In the genomic region with DNA sequence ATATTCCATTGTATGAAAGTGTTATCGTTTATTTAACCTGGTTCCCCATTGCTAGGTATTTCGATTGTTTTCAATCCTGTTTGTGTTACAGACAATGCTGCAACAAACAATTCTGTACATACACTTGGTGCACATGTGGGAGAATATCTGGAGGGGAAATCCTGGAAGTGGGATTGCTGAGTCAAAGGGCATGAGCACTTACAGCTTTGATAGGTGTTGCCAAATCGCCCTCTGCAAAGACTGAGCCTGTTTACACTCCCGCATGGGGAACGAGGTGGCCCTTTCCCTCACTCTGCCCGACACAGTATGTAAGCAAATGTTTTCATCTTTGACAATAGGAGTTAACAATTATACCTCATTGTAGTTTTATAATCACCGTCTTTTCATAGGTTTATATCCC, we compare ENCODE assay signal across 26 cellular contexts.
DNase-seq lines count a peak whose midpoint lies in the region; ATAC-seq and TF ChIP-seq lines count a peak whose summit lies in the region.
"Had no signal": no experiment of that assay in that cellular context is flagged by ENCODE, and none has a peak within 500 bp of the region (broad histone marks: within the 10 kb centered on the region; RNA-seq: fewer than 3 reads in every experiment).

No MANE protein-coding gene starts in this region.

- H3K18ac ChIP-seq in trophoblast cell (ENCODE audit: low read length) = no peak overlapping the region

- no peaks in the 10 kb centered on the region for H3K36me3 ChIP-seq in PC-3 (ENCODE audit: low read depth, low read length)
- no peaks in the 10 kb centered on the region for H3K36me3 ChIP-seq in trophoblast cell (ENCODE audit: control insufficient read depth in 1 of 2, insufficient read depth in 2 of 2, low read length in 2 of 2)
- no peaks in the 10 kb centered on the region for H3K36me3 ChIP-seq in prostate gland
- H3K36me3 ChIP-seq: ascending aorta, left ventricle myocardium inferior, neural progenitor cell, spleen, stomach, upper lobe of left lung had no signal

- CTCF ChIA-PET in PC-3 (lab: Charles Lee) = no interaction called here

- no peak overlapping the region for H2BK5ac ChIP-seq in trophoblast cell (ENCODE audit: low read depth, low read length, poor library complexity)

- no peaks in the 10 kb centered on the region for H3K9me2 ChIP-seq in PC-3 (replicated peaks; ENCODE audit: low read length)

- no peak overlapping the region for H2AK5ac ChIP-seq in trophoblast cell (ENCODE audit: low read length)

- TF ChIP-seq CTCF in PC-3 (conservative IDR thresholded peaks at IDR 0.05; ENCODE audit: low read depth, low read length) (no peak), fibroblast of pulmonary artery (IDR thresholded peaks at IDR 0.05; ENCODE audit: low read length, missing control alignments) (no peak), prostate gland (IDR thresholded peaks at IDR 0.05) (no peak)

- no peak overlapping the region for H4K91ac ChIP-seq in trophoblast cell (ENCODE audit: low read depth, low read length)

- ATAC-seq in PC-3 = no peak
- no peak for ATAC-seq in HG02759 (IDR thresholded peaks at IDR 0.05; ENCODE audit: unreplicated experiment)
- ATAC-seq in HG03095 (IDR thresholded peaks at IDR 0.05; ENCODE audit: unreplicated experiment) = no peak
- ATAC-seq: psoas muscle, Right ventricle myocardium inferior had no signal

- H4K20me1 ChIP-seq in PC-3 (ENCODE audit: low read length) = no peaks in the 10 kb centered on the region

- no peak overlapping the region for H4K8ac ChIP-seq in trophoblast cell (ENCODE audit: low read depth, low read length)

- H3K79me2 ChIP-seq in PC-3 (ENCODE audit: low read length) (no peaks in the 10 kb centered on the region), trophoblast cell (ENCODE audit: control insufficient read depth, insufficient read depth, low read length, poor library complexity) (no peaks in the 10 kb centered on the region)

- H3K4me2 ChIP-seq in PC-3 (ENCODE audit: low read length) = no peak overlapping the region
- H3K4me2 ChIP-seq in trophoblast cell (ENCODE audit: low read length) = no peak overlapping the region
- H3K4me2 ChIP-seq: neural progenitor cell had no signal

- H2BK12ac ChIP-seq in trophoblast cell (ENCODE audit: low read length) = no peak overlapping the region

- H3K14ac ChIP-seq in trophoblast cell (ENCODE audit: low read length) = no peak overlapping the region

- H2AFZ ChIP-seq in PC-3 (ENCODE audit: low read length) (peak overlapping the region; percentile 38; the same call in 1 of the 2 replicates), trophoblast cell (ENCODE audit: insufficient read depth, low read length, poor library complexity) (no peak overlapping the region)
- H2AFZ ChIP-seq: neural progenitor cell had no signal

- POLR2A ChIA-PET in PC-3 (lab: Charles Lee; ENCODE audit: unreplicated experiment) = no interaction called here

- H3K23ac ChIP-seq in trophoblast cell (ENCODE audit: low read length) = no peak overlapping the region

- H3K9me3 ChIP-seq in PC-3 (ENCODE audit: low read length) = no peaks in the 10 kb centered on the region
- no peaks in the 10 kb centered on the region for H3K9me3 ChIP-seq in trophoblast cell (ENCODE audit: insufficient read depth, low read depth, low read length)
- H3K9me3 ChIP-seq in prostate gland = no peaks in the 10 kb centered on the region
- H3K9me3 ChIP-seq: ascending aorta, left ventricle myocardium inferior, psoas muscle, spleen, stomach, upper lobe of left lung had no signal

- WGBS in trophoblast cell (ENCODE audit: extremely low coverage, insufficient coverage, insufficient read length) = no CpG with 5 or more reads among the region's 7 CpGs
- 42% methylated on average over 7 of the region's 7 CpGs for WGBS in prostate gland

- no peak overlapping the region for H3K27ac ChIP-seq in PC-3 (ENCODE audit: low read length)
- H3K27ac ChIP-seq in trophoblast cell (ENCODE audit: low read depth, low read length) = no peak overlapping the region
- H3K27ac ChIP-seq in prostate gland = no peak overlapping the region
- H3K27ac ChIP-seq: ascending aorta, HL-60, left ventricle myocardium inferior, neural progenitor cell, psoas muscle, spleen, stomach had no signal

- DNase-seq in HuH-7 (ENCODE audit: low spot score) (peak; percentile 67), PC-3 (no peak), fibroblast of pulmonary artery (ENCODE audit: low read depth) (peak; percentile 55), trophoblast cell (peak; percentile 40 to 54), prostate gland (ENCODE audit: low spot score) (no peak)
- DNase-seq: activated CD4-positive, alpha-beta T cell treated with anti-CD3 and anti-CD28 coated beads for 1 hour; activated CD8-positive, alpha-beta memory T cell treated with anti-CD3 and anti-CD28 coated beads for 24 hours; activated naive CD4-positive, alpha-beta T cell treated with anti-CD3 and anti-CD28 coated beads, Interleukin-2, amount 50 U/mL, for 16 hours; AML-193; DMS79 treated with DMSO at 0.1 percent for 48 hours; endodermal cell; H9; head of caudate nucleus; left ventricle myocardium inferior; MV-4-11; NCI-H187; psoas muscle; spleen; stomach had no signal

- H3K4me1 ChIP-seq in PC-3 (ENCODE audit: insufficient read depth, low read length) = no peaks in the 10 kb centered on the region
- no peaks in the 10 kb centered on the region for H3K4me1 ChIP-seq in trophoblast cell (ENCODE audit: control insufficient read depth in 1 of 2, insufficient read depth in 2 of 2, low read length in 2 of 2)
- H3K4me1 ChIP-seq in prostate gland (replicated peaks) = no peaks in the 10 kb centered on the region
- H3K4me1 ChIP-seq: ascending aorta, left ventricle myocardium inferior, neural progenitor cell, psoas muscle had no signal

- H3K9ac ChIP-seq in PC-3 (ENCODE audit: low read length) (no peak overlapping the region), trophoblast cell (ENCODE audit: low read length) (no peak overlapping the region)
- H3K9ac ChIP-seq: neural progenitor cell had no signal

- no peaks in the 10 kb centered on the region for H3K79me1 ChIP-seq in trophoblast cell (ENCODE audit: low read length)

- H2BK120ac ChIP-seq in trophoblast cell (ENCODE audit: insufficient read depth, low read length, poor library complexity) = no peak overlapping the region

- intact Hi-C loops in PC-3 (cut with micrococcal nuclease) (no loop called here), prostate gland (cut with DNase I) (no loop called here)

- BruUV-seq in PC-3 (replicated peaks; lab: Mats Ljungman, UMichigan) = no TSS peak

- no peak overlapping the region for H3K4me3 ChIP-seq in PC-3 (ENCODE audit: low read length)
- no peak overlapping the region for H3K4me3 ChIP-seq in fibroblast of pulmonary artery (replicated peaks; ENCODE audit: low read depth, low read length)
- no peak overlapping the region for H3K4me3 ChIP-seq in trophoblast cell (ENCODE audit: low read depth, low read length)
- no peak overlapping the region for H3K4me3 ChIP-seq in prostate gland
- H3K4me3 ChIP-seq: ascending aorta, left ventricle myocardium inferior, neural progenitor cell, psoas muscle, spleen, stomach, upper lobe of left lung had no signal

- no peaks in the 10 kb centered on the region for H3F3A ChIP-seq in PC-3 (ENCODE audit: low read length, unreplicated experiment)

- H3K4ac ChIP-seq in trophoblast cell (ENCODE audit: low read depth, low read length) = no peak overlapping the region

- no peak overlapping the region for H4K12ac ChIP-seq in trophoblast cell (ENCODE audit: low read depth, low read length)

- no peak for TF ChIP-seq POLR2A in prostate gland (IDR thresholded peaks at IDR 0.05)

- H3K27me3 ChIP-seq in PC-3 (ENCODE audit: low read length) (no peaks in the 10 kb centered on the region), trophoblast cell (ENCODE audit: insufficient read depth, low read length) (no peaks in the 10 kb centered on the region), prostate gland (replicated peaks; ENCODE audit: insufficient read depth) (no peaks in the 10 kb centered on the region)
- H3K27me3 ChIP-seq: ascending aorta, neural progenitor cell, stomach, upper lobe of left lung had no signal

Comparison
In these comparisons a context has a peak if more than half of its experiments do, and no peak if none do; other contexts are left out.
1. DNase-seq: peak in HuH-7 (single experiment), fibroblast of pulmonary artery (single experiment) and trophoblast cell (2 of 2); none in PC-3 (single experiment) and prostate gland (single experiment).